25 cellular contexts compared by ENCODE assay signal in the genomic region with DNA sequence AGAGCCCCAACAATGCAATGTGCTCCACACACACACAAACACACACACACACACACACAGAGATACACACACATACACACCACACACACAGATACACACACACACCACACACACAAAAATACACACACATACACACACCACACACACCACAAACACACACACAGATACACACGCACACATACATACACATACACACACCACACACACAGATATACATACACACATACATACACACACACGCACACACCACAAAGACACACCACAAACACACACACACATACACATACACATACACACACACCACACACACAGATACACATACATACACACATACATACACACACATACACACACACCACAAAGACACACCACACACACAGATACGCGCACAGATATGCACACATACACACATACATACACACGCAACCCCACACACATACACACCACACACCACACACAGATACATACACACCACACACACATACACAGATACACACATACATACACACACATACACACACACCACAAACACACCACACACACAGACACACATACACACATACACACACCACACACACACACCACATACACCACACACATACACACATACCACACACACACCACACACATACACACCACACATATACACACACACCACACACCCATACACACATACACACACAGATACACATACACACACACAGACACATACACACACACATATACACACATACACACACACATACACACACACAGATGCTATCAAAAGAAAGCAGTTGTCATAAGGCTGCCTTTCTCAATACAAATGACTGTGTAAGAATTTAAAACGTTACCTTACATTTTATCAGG.
A peak's percentile ranks its signal among the peaks of the same experiment; 100 is the strongest.
DNase-seq lines count a peak whose midpoint lies in the region; ATAC-seq, FAIRE-seq and TF ChIP-seq lines count a peak whose summit lies in the region.
"Had no signal": no experiment of that assay in that cellular context is flagged by ENCODE, and none has a peak within 500 bp of the region (broad histone marks: within the 10 kb centered on the region; RNA-seq: fewer than 3 reads in every experiment).

No MANE protein-coding gene starts in this region.

- H3K23ac ChIP-seq in neuronal stem cell (ENCODE audit: low read depth, low read length, poor library complexity), result no peak overlapping the region

- H3F3A ChIP-seq in OCI-LY1 (ENCODE audit: insufficient read depth, low read length), result peaks cover 11% of the 10 kb centered on the region

- H3K9me3 ChIP-seq in OCI-LY1 (ENCODE audit: low read length), result no peaks in the 10 kb centered on the region
- H3K9me3 ChIP-seq in K562 (replicated peaks; ENCODE audit: control insufficient read depth, insufficient read depth, low read depth, low read length), result no peaks in the 10 kb centered on the region
- peaks cover 0 to 2% of the 10 kb centered on the region in 2 donors for H3K9me3 ChIP-seq in neuronal stem cell (replicated peaks in 1 of 2; ENCODE audit: control insufficient read depth in 2 of 2, insufficient read depth in 1 of 2, low read depth in 1 of 2, low read length in 2 of 2)
- H3K9me3 ChIP-seq: A549; BLaER1 treated with 17β-estradiol and CSF1 and Interleukin-3, amounts not matched to agents 10 nM and 100 nM; MG63 had no signal

- H3K4me3 ChIP-seq in OCI-LY1 (ENCODE audit: low read depth, low read length, poor library complexity, severe bottlenecking) (peak overlapping the region; percentile 65), K562 (no peak overlapping the region), neuronal stem cell (ENCODE audit: low read length in 2 of 2) (peak overlapping the region in 1 of 2 donors; percentile 68), H7 (ENCODE audit: insufficient read depth, low read depth, low read length) (no peak overlapping the region)
- H3K4me3 ChIP-seq: A549; BLaER1 treated with 17β-estradiol and CSF1 and Interleukin-3, amounts not matched to agents 10 nM and 100 nM; GM23338; MG63 had no signal

- H3K4me3 Mint-ChIP-seq in stimulated activated naive B cell treated with anti-CD40 and anti-IgM and Interleukin-4, amounts not matched to agents 10 μg/mL and 1 μg/mL and 100 μg/mL, for 72 hours, result no peak overlapping the region
- no peak overlapping the region for H3K4me3 Mint-ChIP-seq in activated T-helper 2 cell treated with anti-CD3 and anti-CD28 coated beads, Interferon-gamma antibody, Interleukin-2, Interleukin-4, amounts not matched to agents 10 μg/mL and 5 μg/mL and 100 μg/mL, durations not matched to agents 14 hours and 24 hours and 36 hours (ENCODE audit: low read depth)
- H3K4me3 Mint-ChIP-seq: CD4-positive, alpha-beta T cell; GM23338 had no signal

- H3K79me1 ChIP-seq in neuronal stem cell (ENCODE audit: low read depth, low read length), result peaks cover 2% of the 10 kb centered on the region

- H3K4me2 ChIP-seq in OCI-LY1 (ENCODE audit: low read length) (peak overlapping the region; percentile 83), K562 (ENCODE audit: insufficient read depth, low read length) (no peak overlapping the region), neuronal stem cell (ENCODE audit: insufficient read depth, low read length, poor library complexity, severe bottlenecking) (no peak overlapping the region)
- H3K4me2 ChIP-seq: A549, GM23338 had no signal

- POLR2A ChIA-PET in K562 (lab: Yijun Ruan, JAX), result interaction anchor here (0.6 to 1.2 kb wide), 4 partner anchors 10 to 802 kb away, joined by 3 to 4 read pairs (median 3); no protein-coding TSS in a partner anchor

- H2BK120ac ChIP-seq in neuronal stem cell (ENCODE audit: low read depth, low read length), result no peak overlapping the region

- CTCF ChIA-PET in K562 (lab: Yijun Ruan, JAX; ENCODE audit: low intra/inter-chr PET ratio), result no interaction called here

- H3K9ac ChIP-seq in OCI-LY1 (ENCODE audit: low read length) (peak overlapping the region; percentile 74), K562 (ENCODE audit: insufficient read depth in 1 of 2, low read depth in 2 of 2, low read length in 2 of 2) (no peak overlapping the region), neuronal stem cell (ENCODE audit: low read depth, low read length, poor library complexity) (peak overlapping the region; percentile 72)
- H3K9ac ChIP-seq: BLaER1 treated with 17β-estradiol and CSF1 and Interleukin-3, amounts not matched to agents 10 nM and 100 nM had no signal

- no peak for TF ChIP-seq POLR2A in K562 (conservative IDR thresholded peaks at IDR 0.05)

- TF ChIP-seq EP300 in K562 (IDR thresholded peaks at IDR 0.05; ENCODE audit: low read length), result no peak

- H3K27me3 ChIP-seq in OCI-LY1 (ENCODE audit: insufficient read depth, low read length) (no peaks in the 10 kb centered on the region), K562 (ENCODE audit: control insufficient read depth in 2 of 2, insufficient read depth in 2 of 2, low read length in 2 of 2) (peaks cover 22 to 34% of the 10 kb centered on the region in 2 experiments), neuronal stem cell (ENCODE audit: control insufficient read depth in 3 of 3, insufficient read depth in 3 of 3, low read depth in 1 of 3, low read length in 3 of 3) (no peaks in the 10 kb centered on the region), H7 (ENCODE audit: control insufficient read depth, insufficient read depth, low read length) (no peaks in the 10 kb centered on the region)
- H3K27me3 ChIP-seq: BLaER1 treated with 17β-estradiol and CSF1 and Interleukin-3, amounts not matched to agents 10 nM and 100 nM; MG63 had no signal

- H3K4me1 Mint-ChIP-seq in stimulated activated naive B cell treated with anti-CD40 and anti-IgM and Interleukin-4, amounts not matched to agents 10 μg/mL and 1 μg/mL and 100 μg/mL, for 72 hours, result peaks cover 6 to 19% of the 10 kb centered on the region in 2 donors
- no peaks in the 10 kb centered on the region for H3K4me1 Mint-ChIP-seq in activated T-helper 2 cell treated with anti-CD3 and anti-CD28 coated beads, Interferon-gamma antibody, Interleukin-2, Interleukin-4, amounts not matched to agents 10 μg/mL and 5 μg/mL and 100 μg/mL, durations not matched to agents 14 hours and 24 hours and 36 hours (ENCODE audit: low read depth)

- peak overlapping the region; percentile 57 for H3K14ac ChIP-seq in neuronal stem cell (ENCODE audit: low read length)

- no peak overlapping the region for H2BK15ac ChIP-seq in neuronal stem cell (ENCODE audit: low read length)

- H3K36me3 Mint-ChIP-seq in stimulated activated naive B cell treated with anti-CD40 and anti-IgM and Interleukin-4, amounts not matched to agents 10 μg/mL and 1 μg/mL and 100 μg/mL, for 72 hours, result peaks cover 12 to 15% of the 10 kb centered on the region in 2 donors
- no peaks in the 10 kb centered on the region for H3K36me3 Mint-ChIP-seq in activated T-helper 2 cell treated with anti-CD3 and anti-CD28 coated beads, Interferon-gamma antibody, Interleukin-2, Interleukin-4, amounts not matched to agents 10 μg/mL and 5 μg/mL and 100 μg/mL, durations not matched to agents 14 hours and 24 hours and 36 hours (ENCODE audit: low read depth)

- H2BK12ac ChIP-seq in neuronal stem cell (ENCODE audit: low read length), result no peak overlapping the region

- H2BK5ac ChIP-seq in neuronal stem cell (ENCODE audit: low read length), result no peak overlapping the region

- no peak for DNase-seq in GM18507 (ENCODE audit: extremely low spot score, insufficient read length, low read depth)
- DNase-seq in K562 (ENCODE audit: extremely low read depth in 1 of 4, low spot score in 3 of 4), result no peak
- DNase-seq in neuronal stem cell (ENCODE audit: low spot score), result no peak
- no peak for DNase-seq in stimulated activated naive B cell treated with anti-CD40 and anti-IgM and Interleukin-4, amounts not matched to agents 10 μg/mL and 1 μg/mL and 100 μg/mL, for 72 hours
- no peak for DNase-seq in H7
- DNase-seq in activated T-helper 2 cell treated with anti-CD3 and anti-CD28 coated beads, Interferon-gamma antibody, Interleukin-2, Interleukin-4, amounts not matched to agents 10 μg/mL and 5 μg/mL and 100 μg/mL, durations not matched to agents 14 hours and 24 hours and 36 hours (ENCODE audit: low spot score), result no peak
- no peak for DNase-seq in activated CD8-positive, alpha-beta memory T cell treated with anti-CD3 and anti-CD28 coated beads for 24 hours
- DNase-seq: AML-193; CD4-positive, alpha-beta T cell; COR-L47; DMS53; GDM1; HCEC 1CT; KG1; MG63; NCI-H2029; NCI-H526; NK-92 treated with Interleukin-12 subunit alpha and Interleukin-12 subunit beta, amount 100 ng/mL, for 24 hours; SHP77 had no signal

- no peak for ATAC-seq in K562
- ATAC-seq in stimulated activated naive B cell treated with anti-CD40 and anti-IgM and Interleukin-4, amounts not matched to agents 10 μg/mL and 1 μg/mL and 100 μg/mL, for 72 hours (replicated peaks), result no peak
- ATAC-seq: A549 had no signal

- H3K27ac Mint-ChIP-seq in stimulated activated naive B cell treated with anti-CD40 and anti-IgM and Interleukin-4, amounts not matched to agents 10 μg/mL and 1 μg/mL and 100 μg/mL, for 72 hours, result no peak overlapping the region
- H3K27ac Mint-ChIP-seq in activated T-helper 2 cell treated with anti-CD3 and anti-CD28 coated beads, Interferon-gamma antibody, Interleukin-2, Interleukin-4, amounts not matched to agents 10 μg/mL and 5 μg/mL and 100 μg/mL, durations not matched to agents 14 hours and 24 hours and 36 hours, result no peak overlapping the region
- H3K27ac Mint-ChIP-seq: CD4-positive, alpha-beta T cell; GM23338 had no signal

- TF ChIP-seq CTCF in OCI-LY1 (IDR thresholded peaks at IDR 0.05; ENCODE audit: low read length) (no peak), K562 (IDR thresholded peaks at IDR 0.05 in 2 of 3, conservative IDR thresholded peaks at IDR 0.05 in 1 of 3; ENCODE audit: insufficient read depth in 2 of 3, low read depth in 1 of 3, low read length in 3 of 3) (no peak)

- no peaks in the 10 kb centered on the region for H3K9me1 ChIP-seq in K562 (ENCODE audit: control insufficient read depth, insufficient read depth, low read length)

- no peaks in the 10 kb centered on the region for H3K36me3 ChIP-seq in OCI-LY1 (ENCODE audit: insufficient read depth, low read length)
- no peaks in the 10 kb centered on the region for H3K36me3 ChIP-seq in K562 (ENCODE audit: control insufficient read depth, insufficient read depth, low read length)
- H3K36me3 ChIP-seq in neuronal stem cell (replicated peaks in 1 of 2; ENCODE audit: control insufficient read depth in 2 of 2, insufficient read depth in 2 of 2, low read length in 2 of 2), result peaks cover 0 to 4% of the 10 kb centered on the region in 2 donors
- no peaks in the 10 kb centered on the region for H3K36me3 ChIP-seq in H7 (replicated peaks; ENCODE audit: control insufficient read depth, insufficient read depth, low read length)
- H3K36me3 ChIP-seq: MG63 had no signal

- H3K18ac ChIP-seq in neuronal stem cell (ENCODE audit: low read length), result no peak overlapping the region

- WGBS in K562 (ENCODE audit: insufficient coverage, low coverage, missing lambda C conversion rate), result 27% methylated on average over 6 of the region's 6 CpGs
- WGBS in neuronal stem cell (ENCODE audit: extremely low coverage in 2 of 2, insufficient read length in 2 of 2, insufficient replicate concordance in 1 of 2), 2 donors, result 100% methylated on average over 2 of the region's 6 CpGs; no CpG with 5 or more reads in 1 of the 2 donors

- no peaks in the 10 kb centered on the region for H3K9me2 ChIP-seq in OCI-LY1 (ENCODE audit: low read depth, low read length)

- no peak for TF ChIP-seq RAD21 in K562 (CRISPR knock-in tag; conservative IDR thresholded peaks at IDR 0.05 in 1 of 2, IDR thresholded peaks at IDR 0.05 in 1 of 2)

- H4K8ac ChIP-seq in neuronal stem cell (ENCODE audit: low read depth, low read length), result peak overlapping the region; percentile 84

- in situ Hi-C loops in K562 (cut with MboI), result no loop called here

- H3K27ac ChIP-seq in OCI-LY1 (ENCODE audit: low read depth, low read length, poor library complexity, severe bottlenecking) (peak overlapping the region; percentile 98), K562 (ENCODE audit: extremely low read depth, low read depth, low read length) (no peak overlapping the region), neuronal stem cell (replicated peaks; ENCODE audit: low read length) (no peak overlapping the region)
- H3K27ac ChIP-seq: A549; BLaER1 treated with 17β-estradiol and CSF1 and Interleukin-3, amounts not matched to agents 10 nM and 100 nM; HL-60; RWPE1 had no signal

- peak overlapping the region; percentile 77 for H4K91ac ChIP-seq in neuronal stem cell (ENCODE audit: low read depth, low read length, poor library complexity)

- H3K9me3 Mint-ChIP-seq in stimulated activated naive B cell treated with anti-CD40 and anti-IgM and Interleukin-4, amounts not matched to agents 10 μg/mL and 1 μg/mL and 100 μg/mL, for 72 hours, result peaks cover 0 to 2% of the 10 kb centered on the region in 2 donors
- no peaks in the 10 kb centered on the region for H3K9me3 Mint-ChIP-seq in activated T-helper 2 cell treated with anti-CD3 and anti-CD28 coated beads, Interferon-gamma antibody, Interleukin-2, Interleukin-4, amounts not matched to agents 10 μg/mL and 5 μg/mL and 100 μg/mL, durations not matched to agents 14 hours and 24 hours and 36 hours
- H3K9me3 Mint-ChIP-seq: CD4-positive, alpha-beta T cell; GM23338 had no signal

- FAIRE-seq in GM18507 (lab: Jason Lieb, UNC) (peak; percentile 62), K562 (lab: Jason Lieb, UNC) (peak; percentile 64)
- FAIRE-seq: A549 had no signal

- BruUV-seq in K562 (replicated peaks; lab: Mats Ljungman, UMichigan), result no TSS peak

- H3K27me3 Mint-ChIP-seq in stimulated activated naive B cell treated with anti-CD40 and anti-IgM and Interleukin-4, amounts not matched to agents 10 μg/mL and 1 μg/mL and 100 μg/mL, for 72 hours, result no peaks in the 10 kb centered on the region
- no peaks in the 10 kb centered on the region for H3K27me3 Mint-ChIP-seq in activated T-helper 2 cell treated with anti-CD3 and anti-CD28 coated beads, Interferon-gamma antibody, Interleukin-2, Interleukin-4, amounts not matched to agents 10 μg/mL and 5 μg/mL and 100 μg/mL, durations not matched to agents 14 hours and 24 hours and 36 hours (ENCODE audit: low read depth)
- H3K27me3 Mint-ChIP-seq: CD4-positive, alpha-beta T cell had no signal

- no peaks in the 10 kb centered on the region for H3K79me2 ChIP-seq in OCI-LY1 (ENCODE audit: insufficient read depth, low read length)
- no peaks in the 10 kb centered on the region for H3K79me2 ChIP-seq in K562 (ENCODE audit: control insufficient read depth, insufficient read depth, low read length)

- no peak overlapping the region for H2AK5ac ChIP-seq in neuronal stem cell (ENCODE audit: low read depth, low read length)

- peaks cover 78% of the 10 kb centered on the region for H3K4me1 ChIP-seq in OCI-LY1 (ENCODE audit: insufficient read depth, low read length, severe bottlenecking)
- H3K4me1 ChIP-seq in K562 (replicated peaks in 1 of 2; ENCODE audit: control insufficient read depth in 2 of 2, insufficient read depth in 2 of 2, low read length in 2 of 2), result no peaks in the 10 kb centered on the region
- peaks cover 4 to 5% of the 10 kb centered on the region in 2 donors for H3K4me1 ChIP-seq in neuronal stem cell (ENCODE audit: control insufficient read depth in 2 of 2, insufficient read depth in 1 of 2, low read depth in 1 of 2, low read length in 2 of 2)
- H3K4me1 ChIP-seq: A549 had no signal

- peak overlapping the region; percentile 54 for H3K4ac ChIP-seq in neuronal stem cell (ENCODE audit: low read length)

- H4K20me1 ChIP-seq in OCI-LY1 (ENCODE audit: insufficient read depth, low read length) (no peaks in the 10 kb centered on the region), K562 (replicated peaks; ENCODE audit: control insufficient read depth, insufficient read depth, low read length) (peaks cover 8% of the 10 kb centered on the region; the same call in 1 of the 2 replicates)

- H2AFZ ChIP-seq in OCI-LY1 (ENCODE audit: low read length) (no peak overlapping the region), K562 (ENCODE audit: low read depth, low read length) (no peak overlapping the region), neuronal stem cell (ENCODE audit: low read length) (no peak overlapping the region)
- H2AFZ ChIP-seq: GM23338 had no signal

- intact Hi-C loops in K562 (cut with micrococcal nuclease), result no loop called here
- intact Hi-C loops in activated T-helper 2 cell treated with anti-CD3 and anti-CD28 coated beads, Interferon-gamma antibody, Interleukin-2, Interleukin-4, amounts not matched to agents 10 μg/mL and 5 μg/mL and 100 μg/mL, durations not matched to agents 14 hours and 24 hours and 36 hours (cut with micrococcal nuclease), result no loop called here

Comparison
In these comparisons a context has a peak if more than half of its experiments do, and no peak if none do; other contexts are left out.
1. H3K9ac ChIP-seq: peak in OCI-LY1 (single experiment) and neuronal stem cell (single experiment); none in K562 (0 of 2).